ENCODE assay signal across 25 cellular contexts in the genomic region with DNA sequence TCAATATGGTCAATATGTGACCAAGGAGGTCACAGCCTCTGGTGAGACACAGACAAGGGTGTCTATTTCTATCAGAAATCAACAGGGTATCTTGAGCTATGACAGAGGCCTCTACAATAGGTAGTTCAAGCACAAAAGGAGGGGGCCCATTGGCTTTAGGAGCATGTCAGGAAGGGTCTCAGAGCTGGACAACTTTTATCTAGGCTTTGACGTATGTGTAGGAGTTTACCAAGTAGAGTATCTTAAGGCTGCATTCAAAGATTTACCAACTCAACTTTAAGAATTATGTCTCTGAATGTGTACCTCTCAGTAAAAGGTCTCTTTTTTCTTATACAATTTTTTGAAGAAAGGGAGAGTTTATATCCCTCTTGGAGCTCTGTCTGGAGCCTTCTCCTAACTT.
DNase-seq lines count a peak whose midpoint lies in the region; FAIRE-seq and TF ChIP-seq lines count a peak whose summit lies in the region.
"Had no signal": no experiment of that assay in that cellular context is flagged by ENCODE, and none has a peak within 500 bp of the region (broad histone marks: within the 10 kb centered on the region; RNA-seq: fewer than 3 reads in every experiment).

No MANE protein-coding gene starts in this region.

- FAIRE-seq in GM12891 (lab: Jason Lieb, UNC), result no peak
- FAIRE-seq: A204.1, GM12878, GM19239 had no signal

- POLR2A ChIA-PET in HEK293 (lab: Yijun Ruan, JAX), result interaction anchor here (0.6 to 1.0 kb wide), 2 partner anchors 11 to 60 kb away, joined by 3 to 5 read pairs; no protein-coding TSS in a partner anchor

- TF ChIP-seq CTCF in HEK293 (tag by site-specific recombination; IDR thresholded peaks at IDR 0.05), result no peak
- TF ChIP-seq CTCF in mesothelial cell of epicardium (IDR thresholded peaks at IDR 0.05; ENCODE audit: unreplicated experiment), result no peak
- no peak for TF ChIP-seq CTCF in smooth muscle cell (IDR thresholded peaks at IDR 0.05; ENCODE audit: borderline replicate concordance, insufficient read depth, poor library complexity, severe bottlenecking)

- DNase-seq in mesothelial cell of epicardium (ENCODE audit: low spot score in 2 of 2, unreplicated experiment in 2 of 2), result no peak
- no peak for DNase-seq in smooth muscle cell (lab: John Stamatoyannopoulos, UW; ENCODE audit: unreplicated experiment)
- no peak for DNase-seq in GM12891 (ENCODE audit: insufficient read length, low spot score)
- DNase-seq in posterior cingulate gyrus, result no peak
- DNase-seq: 8988T; ACHN; BE2C; C1 segment of cervical spinal cord; CD4-positive, alpha-beta memory T cell; CD4-positive, CD25-positive, alpha-beta regulatory T cell; CD8-positive, alpha-beta memory T cell; COR-L47; DMS 273 treated with DMSO at 0.1 percent for 48 hours; DMS153; DMS53; DMS79; DND-41; EL; GDM1 had no signal

- H3K27ac ChIP-seq in HEK293 (ENCODE audit: extremely low read depth, low read depth, low read length) (no peak overlapping the region), smooth muscle cell (ENCODE audit: low read depth) (peak overlapping the region; percentile 64)
- H3K27ac ChIP-seq: BLaER1 had no signal

- peaks cover 5% of the 10 kb centered on the region for H3F3A ChIP-seq in smooth muscle cell (ENCODE audit: low read depth)

- H3K36me3 Mint-ChIP-seq in mesothelial cell of epicardium, result no peaks in the 10 kb centered on the region
- H3K36me3 Mint-ChIP-seq: CD14-positive monocyte; CD4-positive, alpha-beta memory T cell; CD4-positive, CD25-positive, alpha-beta regulatory T cell; CD8-positive, alpha-beta memory T cell had no signal

- WGBS in smooth muscle cell (ENCODE audit: low lambda C conversion rate), result 85% methylated on average over 1 of the region's 1 CpG

- H3K79me2 ChIP-seq in smooth muscle cell (ENCODE audit: low read depth), result peaks cover 2% of the 10 kb centered on the region

- H3K9me3 ChIP-seq in HEK293 (ENCODE audit: control insufficient read depth, insufficient read depth, low read depth, low read length), result no peaks in the 10 kb centered on the region
- no peaks in the 10 kb centered on the region for H3K9me3 ChIP-seq in smooth muscle cell (replicated peaks; ENCODE audit: low read depth)
- H3K9me3 ChIP-seq: BE2C, BLaER1 had no signal

- no peak overlapping the region for H2AFZ ChIP-seq in smooth muscle cell (ENCODE audit: low read depth)

- intact Hi-C loops in posterior cingulate gyrus (cut with DNase I), result no loop called here

- peaks cover 38% of the 10 kb centered on the region for H3K4me1 Mint-ChIP-seq in mesothelial cell of epicardium
- H3K4me1 Mint-ChIP-seq: CD14-positive monocyte; CD4-positive, CD25-positive, alpha-beta regulatory T cell; CD8-positive, alpha-beta memory T cell had no signal

- no peaks in the 10 kb centered on the region for H3K27me3 Mint-ChIP-seq in mesothelial cell of epicardium (ENCODE audit: low read depth)

- H3K27ac Mint-ChIP-seq in mesothelial cell of epicardium, result peak overlapping the region; percentile 10
- H3K27ac Mint-ChIP-seq: CD14-positive monocyte; CD4-positive, alpha-beta memory T cell; CD4-positive, CD25-positive, alpha-beta regulatory T cell; CD8-positive, alpha-beta memory T cell had no signal

- H4K20me1 ChIP-seq in smooth muscle cell (ENCODE audit: low read depth), result no peaks in the 10 kb centered on the region
- H4K20me1 ChIP-seq: BLaER1 had no signal

- H3K4me3 Mint-ChIP-seq in mesothelial cell of epicardium, result no peak overlapping the region
- H3K4me3 Mint-ChIP-seq: CD14-positive monocyte; CD4-positive, alpha-beta memory T cell; CD4-positive, CD25-positive, alpha-beta regulatory T cell; CD8-positive, alpha-beta memory T cell had no signal

- H3K9me3 Mint-ChIP-seq in mesothelial cell of epicardium, result no peaks in the 10 kb centered on the region
- H3K9me3 Mint-ChIP-seq: CD14-positive monocyte; CD8-positive, alpha-beta memory T cell had no signal

- TF ChIP-seq POLR2A in GM12891 (IDR thresholded peaks at IDR 0.05; ENCODE audit: low read depth, low read length), result no peak

- H3K4me1 ChIP-seq in HEK293 (ENCODE audit: control insufficient read depth, insufficient read depth, low read length) (peaks cover 13% of the 10 kb centered on the region), smooth muscle cell (ENCODE audit: low read depth) (peaks cover 10% of the 10 kb centered on the region)
- H3K4me1 ChIP-seq: BE2C, BLaER1 had no signal

- H3K9ac ChIP-seq in smooth muscle cell (ENCODE audit: low read depth), result no peak overlapping the region
- H3K9ac ChIP-seq: BLaER1 had no signal

- no peak overlapping the region for H3K4me2 ChIP-seq in smooth muscle cell
- H3K4me2 ChIP-seq: BLaER1 had no signal

- CTCF ChIA-PET in HEK293 (lab: Yijun Ruan, JAX), result interaction anchor here (1.6 kb wide), 1 partner anchor 411 kb away, joined by 4 read pairs; no protein-coding TSS in a partner anchor

- H3K27me3 ChIP-seq in smooth muscle cell (ENCODE audit: low read depth), result no peaks in the 10 kb centered on the region
- H3K27me3 ChIP-seq: BE2C had no signal

- H3K4me3 ChIP-seq in HEK293 (ENCODE audit: low read depth, low read length) (no peak overlapping the region), smooth muscle cell (no peak overlapping the region)
- H3K4me3 ChIP-seq: BLaER1, GM12878 had no signal

- H3K36me3 ChIP-seq in HEK293 (ENCODE audit: control insufficient read depth in 2 of 2, insufficient read depth in 1 of 2, low read length in 2 of 2) (peaks cover 0 to 8% of the 10 kb centered on the region in 2 experiments; a peak in 1 of 3 replicates), smooth muscle cell (ENCODE audit: low read depth) (no peaks in the 10 kb centered on the region)
- H3K36me3 ChIP-seq: BE2C, BLaER1 had no signal

TF ChIP-seq in HEK293, 187 proteins besides CTCF, POLR2A, EP300 and RAD21:
- no peak for TF ChIP-seq GLIS1 (tag by site-specific recombination; IDR thresholded peaks at IDR 0.05)
- no peak for TF ChIP-seq ZNF133 (tag by site-specific recombination; IDR thresholded peaks at IDR 0.05)
- TF ChIP-seq, protein P1, sequence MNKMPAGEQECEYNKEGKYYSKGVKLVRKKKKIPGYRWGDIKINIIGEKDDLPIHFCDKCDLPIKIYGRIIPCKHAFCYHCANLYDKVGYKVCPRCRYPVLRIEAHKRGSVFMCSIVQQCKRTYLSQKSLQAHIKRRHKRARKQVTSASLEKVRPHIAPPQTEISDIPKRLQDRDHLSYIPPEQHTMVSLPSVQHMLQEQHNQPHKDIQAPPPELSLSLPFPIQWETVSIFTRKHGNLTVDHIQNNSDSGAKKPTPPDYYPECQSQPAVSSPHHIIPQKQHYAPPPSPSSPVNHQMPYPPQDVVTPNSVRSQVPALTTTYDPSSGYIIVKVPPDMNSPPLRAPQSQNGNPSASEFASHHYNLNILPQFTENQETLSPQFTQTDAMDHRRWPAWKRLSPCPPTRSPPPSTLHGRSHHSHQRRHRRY (tag by site-specific recombination; IDR thresholded peaks at IDR 0.05), result no peak
- peak; percentile 88 for TF ChIP-seq ZFP3 (tag by site-specific recombination; IDR thresholded peaks at IDR 0.05; ENCODE audit: low read depth)
- no peak for TF ChIP-seq ZNF529 (tag by site-specific recombination; IDR thresholded peaks at IDR 0.05; ENCODE audit: insufficient replicate concordance)

TF ChIP-seq in GM12891, 5 proteins besides CTCF, POLR2A, EP300 and RAD21:
- TF ChIP-seq POU2F2 (IDR thresholded peaks at IDR 0.05; ENCODE audit: low read depth, low read length) (no peak), POLR2AphosphoS5 (IDR thresholded peaks at IDR 0.05; ENCODE audit: low read depth, low read length) (no peak), PAX5 (IDR thresholded peaks at IDR 0.05; ENCODE audit: insufficient read depth, low read length, severe bottlenecking) (no peak), SPI1 (IDR thresholded peaks at IDR 0.05; ENCODE audit: low read depth, low read length) (no peak), TAF1 (IDR thresholded peaks at IDR 0.05; ENCODE audit: low read depth, low read length) (no peak)
